In genomic region chr20:22722840-22723239, GRCh38 we compare ENCODE assay signal across 16 cellular contexts.
DNase-seq lines count a peak whose midpoint lies in the region; ATAC-seq and TF ChIP-seq lines count a peak whose summit lies in the region.
"Had no signal": no experiment of that assay in that cellular context is flagged by ENCODE, and none has a peak within 500 bp of the region (broad histone marks: within the 10 kb centered on the region; RNA-seq: fewer than 3 reads in every experiment).

No MANE protein-coding gene starts in this region.

- intact Hi-C loops in heart right ventricle (cut with DNase I) = loop anchor here in 5 of 10 donors (10.0 kb wide), 3 partner anchors 132 to 322 kb away; partner anchors contain the start of gene THBD (in 3 of the 5)
- intact Hi-C loops in lower lobe of right lung (cut with DNase I) = no loop called here
- intact Hi-C loops in posterior vena cava (cut with DNase I) = loop anchor here in 1 of 2 donors (10.0 kb wide), 1 partner anchor 342 kb away; no protein-coding TSS in a partner anchor

- H3K14ac ChIP-seq in H9 (ENCODE audit: insufficient read depth, low read length) = peak overlapping the region; percentile 40; the same call in 1 of the 2 replicates

- no peak overlapping the region for H3K27ac Mint-ChIP-seq in H9
- no peak overlapping the region for H3K27ac Mint-ChIP-seq in stimulated activated memory B cell treated with anti-CD40 and anti-IgM and Interleukin-4, amounts not matched to agents 10 μg/mL and 1 μg/mL and 100 μg/mL, for 72 hours
- H3K27ac Mint-ChIP-seq: CD4-positive, CD25-positive, alpha-beta regulatory T cell had no signal

- H3K9me3 ChIP-seq in heart right ventricle (no peaks in the 10 kb centered on the region), right atrium auricular region (no peaks in the 10 kb centered on the region), H9 (ENCODE audit: control insufficient read depth, low read depth, low read length) (no peaks in the 10 kb centered on the region), lower lobe of right lung (no peaks in the 10 kb centered on the region)
- H3K9me3 ChIP-seq: BLaER1 treated with 17β-estradiol and CSF1 and Interleukin-3, amounts not matched to agents 10 nM and 100 nM had no signal

- H3K79me1 ChIP-seq in H9 (ENCODE audit: insufficient read depth, low read depth, low read length, poor library complexity, severe bottlenecking) = no peaks in the 10 kb centered on the region

- no peak overlapping the region for H2BK20ac ChIP-seq in H9 (ENCODE audit: low read depth, low read length, poor library complexity, severe bottlenecking)

- H4K20me1 ChIP-seq in H9 (ENCODE audit: control insufficient read depth, insufficient read depth, insufficient read length) = no peaks in the 10 kb centered on the region
- H4K20me1 ChIP-seq: BLaER1 treated with 17β-estradiol and CSF1 and Interleukin-3, amounts not matched to agents 10 nM and 100 nM had no signal

- no peak overlapping the region for H3T11ph ChIP-seq in H9 (ENCODE audit: low read length)

- H3K4me1 ChIP-seq in heart right ventricle (peaks cover 0 to 52% (median 20%) of the 10 kb centered on the region in 9 donors), right atrium auricular region (peaks cover 0 to 10% of the 10 kb centered on the region in 2 donors), H9 (ENCODE audit: insufficient read depth, low read length) (no peaks in the 10 kb centered on the region), lower lobe of right lung (peaks cover 8% of the 10 kb centered on the region)

- H3K36me3 ChIP-seq in heart right ventricle (no peaks in the 10 kb centered on the region), right atrium auricular region (no peaks in the 10 kb centered on the region), lower lobe of right lung (no peaks in the 10 kb centered on the region)
- H3K36me3 ChIP-seq: BLaER1 treated with 17β-estradiol and CSF1 and Interleukin-3, amounts not matched to agents 10 nM and 100 nM had no signal

- H2AK5ac ChIP-seq in H9 (ENCODE audit: insufficient read length, low read length) = no peak overlapping the region

- no peak overlapping the region for H3K4ac ChIP-seq in H9 (ENCODE audit: low read depth, low read length)

- 0 out of 4 replicates have a peak, but pooled peaks cover 0 to 3% of the 10 kb centered on the region in 2 experiments for H3K4me1 Mint-ChIP-seq in H9
- no peaks in the 10 kb centered on the region for H3K4me1 Mint-ChIP-seq in stimulated activated memory B cell treated with anti-CD40 and anti-IgM and Interleukin-4, amounts not matched to agents 10 μg/mL and 1 μg/mL and 100 μg/mL, for 72 hours
- H3K4me1 Mint-ChIP-seq: CD4-positive, CD25-positive, alpha-beta regulatory T cell had no signal

- ATAC-seq in heart right ventricle (peak in 6 of 8 donors; percentile 30 to 64 (median 50)), lower lobe of right lung (peak; percentile 11 to 41), HG03175 (IDR thresholded peaks at IDR 0.05; ENCODE audit: unreplicated experiment) (no peak)
- peak; percentile 16 for ATAC-seq in stimulated activated memory B cell treated with anti-CD40 and anti-IgM and Interleukin-4, amounts not matched to agents 10 μg/mL and 1 μg/mL and 100 μg/mL, for 72 hours
- ATAC-seq: GM12878 had no signal

- DNase-seq in heart right ventricle (no peak), right atrium auricular region (ENCODE audit: low spot score) (no peak), H9 (no peak), lower lobe of right lung (no peak), posterior vena cava (ENCODE audit: low spot score) (no peak)
- DNase-seq: 8988T; ACHN; Calu3; CD4-positive, CD25-positive, alpha-beta regulatory T cell; DMS 273 treated with DMSO at 0.1 percent for 48 hours; GM23248; H7 had no signal

- H3K23ac ChIP-seq in H9 (ENCODE audit: insufficient read length, low read depth, low read length) = no peak overlapping the region

- H3K36me3 Mint-ChIP-seq in H9 (ENCODE audit: insufficient read depth in 1 of 3, low read depth in 3 of 3) = no peaks in the 10 kb centered on the region
- H3K36me3 Mint-ChIP-seq in stimulated activated memory B cell treated with anti-CD40 and anti-IgM and Interleukin-4, amounts not matched to agents 10 μg/mL and 1 μg/mL and 100 μg/mL, for 72 hours = no peaks in the 10 kb centered on the region
- H3K36me3 Mint-ChIP-seq: CD4-positive, CD25-positive, alpha-beta regulatory T cell had no signal

- WGBS in heart right ventricle, 2 donors = 68 to 82% methylated on average over 2 of the region's 2 CpGs
- WGBS in H9 (ENCODE audit: extremely low coverage, insufficient read length, low lambda C conversion rate) = no CpG with 5 or more reads among the region's 2 CpGs

- no peak overlapping the region for H4K5ac ChIP-seq in H9 (ENCODE audit: insufficient read length, low read depth, low read length)

- no peak overlapping the region for H3K18ac ChIP-seq in H9 (ENCODE audit: insufficient read length, low read depth, low read length)

- H2BK120ac ChIP-seq in H9 (ENCODE audit: low read depth, low read length, poor library complexity, severe bottlenecking) = no peak overlapping the region

- no peak overlapping the region for H2BK12ac ChIP-seq in H9 (ENCODE audit: insufficient read length, low read depth, low read length)

- H3K9me3 Mint-ChIP-seq in H9 = no peaks in the 10 kb centered on the region; a peak in 1 of 5 replicates
- H3K9me3 Mint-ChIP-seq in stimulated activated memory B cell treated with anti-CD40 and anti-IgM and Interleukin-4, amounts not matched to agents 10 μg/mL and 1 μg/mL and 100 μg/mL, for 72 hours = peaks cover 2% of the 10 kb centered on the region
- H3K9me3 Mint-ChIP-seq: CD4-positive, CD25-positive, alpha-beta regulatory T cell had no signal

- H4K8ac ChIP-seq in H9 (replicated peaks; ENCODE audit: insufficient read length, low read depth, low read length) = no peak overlapping the region

- no peak overlapping the region for H2AFZ ChIP-seq in H9 (ENCODE audit: low read length)
- H2AFZ ChIP-seq: GM23248 had no signal

- H3K4me3 ChIP-seq in heart right ventricle = no peak overlapping the region
- no peak overlapping the region for H3K4me3 ChIP-seq in right atrium auricular region
- H3K4me3 ChIP-seq in lower lobe of right lung = no peak overlapping the region
- H3K4me3 ChIP-seq: BLaER1 treated with 17β-estradiol and CSF1 and Interleukin-3, amounts not matched to agents 10 nM and 100 nM; GM12878; GM23248 had no signal

- H3K27me3 ChIP-seq in heart right ventricle = no peaks in the 10 kb centered on the region
- H3K27me3 ChIP-seq in right atrium auricular region = no peaks in the 10 kb centered on the region
- no peaks in the 10 kb centered on the region for H3K27me3 ChIP-seq in H9 (ENCODE audit: insufficient read depth, low read length)
- no peaks in the 10 kb centered on the region for H3K27me3 ChIP-seq in lower lobe of right lung (ENCODE audit: low read depth)
- H3K27me3 ChIP-seq: BLaER1 treated with 17β-estradiol and CSF1 and Interleukin-3, amounts not matched to agents 10 nM and 100 nM had no signal

- TF ChIP-seq CTCF in heart right ventricle (IDR thresholded peaks at IDR 0.05) = no peak
- no peak for TF ChIP-seq CTCF in right atrium auricular region (IDR thresholded peaks at IDR 0.05)
- TF ChIP-seq CTCF in H9 (conservative IDR thresholded peaks at IDR 0.05) = no peak
- TF ChIP-seq CTCF in lower lobe of right lung (IDR thresholded peaks at IDR 0.05) = no peak

- no peak overlapping the region for H3K4me2 ChIP-seq in H9 (ENCODE audit: insufficient read depth, insufficient read length, low read length)

- peak overlapping the region in 2 of 10 donors; percentile 44 to 49 for H3K27ac ChIP-seq in heart right ventricle
- no peak overlapping the region for H3K27ac ChIP-seq in right atrium auricular region
- no peak overlapping the region for H3K27ac ChIP-seq in H9 (ENCODE audit: insufficient read length, low read depth, low read length)
- no peak overlapping the region for H3K27ac ChIP-seq in lower lobe of right lung
- H3K27ac ChIP-seq: BLaER1 treated with 17β-estradiol and CSF1 and Interleukin-3, amounts not matched to agents 10 nM and 100 nM; GM23248 had no signal

- peaks cover 5% of the 10 kb centered on the region for H3K27me3 Mint-ChIP-seq in H9 (ENCODE audit: low read depth)
- H3K27me3 Mint-ChIP-seq in stimulated activated memory B cell treated with anti-CD40 and anti-IgM and Interleukin-4, amounts not matched to agents 10 μg/mL and 1 μg/mL and 100 μg/mL, for 72 hours = no peaks in the 10 kb centered on the region

- H3K79me2 ChIP-seq in H9 (ENCODE audit: insufficient read depth, low read length) = no peaks in the 10 kb centered on the region

- H3K4me3 Mint-ChIP-seq in H9 = no peak overlapping the region
- H3K4me3 Mint-ChIP-seq in stimulated activated memory B cell treated with anti-CD40 and anti-IgM and Interleukin-4, amounts not matched to agents 10 μg/mL and 1 μg/mL and 100 μg/mL, for 72 hours = no peak overlapping the region
- H3K4me3 Mint-ChIP-seq: CD4-positive, CD25-positive, alpha-beta regulatory T cell had no signal

- no peak overlapping the region for H3K56ac ChIP-seq in H9 (ENCODE audit: insufficient read length, low read depth, low read length)

- no peak overlapping the region for H2BK15ac ChIP-seq in H9 (ENCODE audit: low read depth, low read length)

- no peak overlapping the region for H3K9ac ChIP-seq in H9 (ENCODE audit: extremely low read depth, insufficient read length, low read length)
- H3K9ac ChIP-seq: BLaER1 treated with 17β-estradiol and CSF1 and Interleukin-3, amounts not matched to agents 10 nM and 100 nM; GM23248 had no signal

- no peak overlapping the region for H4K91ac ChIP-seq in H9 (ENCODE audit: insufficient read length, low read depth, low read length)

- H3K23me2 ChIP-seq in H9 (ENCODE audit: insufficient read length, low read depth, low read length, poor library complexity, severe bottlenecking) = no peaks in the 10 kb centered on the region

- no peak overlapping the region for H2BK5ac ChIP-seq in H9 (ENCODE audit: insufficient read length, low read length)
